Comparison of ENCODE assay signal across 1 cellular context in the genomic region with DNA sequence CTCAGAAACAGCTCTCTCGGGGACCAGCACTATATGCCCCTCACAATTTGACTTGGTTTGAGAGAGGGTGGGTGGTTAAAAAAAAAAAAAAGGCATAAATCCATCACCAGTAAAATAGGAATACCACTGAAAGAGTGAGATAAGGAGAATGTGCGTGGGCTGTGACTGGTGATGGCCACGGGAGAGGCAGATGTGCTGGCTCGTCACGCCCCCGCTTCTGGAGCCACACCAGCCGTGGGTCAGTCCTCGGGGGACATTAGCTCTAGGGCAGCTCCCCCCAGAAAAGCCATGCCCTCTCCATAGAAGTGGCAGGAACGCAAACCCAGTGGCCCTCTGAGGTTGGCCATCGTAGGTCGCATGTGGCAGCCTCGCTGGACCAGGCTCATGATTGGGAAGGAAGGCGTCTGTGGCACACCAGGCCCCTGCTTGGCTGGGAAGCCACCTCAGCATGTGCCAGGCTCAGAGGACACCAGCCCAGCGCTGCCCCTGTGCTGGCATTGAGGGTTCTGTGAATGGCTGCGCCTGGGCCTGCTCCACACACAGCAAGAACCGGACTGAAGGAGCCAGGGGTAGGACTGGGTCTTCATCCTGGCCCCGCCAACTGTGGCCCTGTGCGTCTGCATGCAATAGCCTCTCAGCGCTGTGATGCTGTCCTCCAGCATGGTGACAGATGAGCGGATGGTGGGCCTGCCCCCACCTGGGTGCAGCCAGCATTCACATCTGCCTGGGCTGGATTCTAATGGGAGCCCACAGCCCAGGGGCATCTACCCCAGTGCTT.
TF ChIP-seq lines count a peak whose summit lies in the region.

No MANE protein-coding gene starts in this region.

TF ChIP-seq in K562, 482 proteins besides CTCF, POLR2A, EP300 and RAD21 (continued from another document and continues in another):
- TF ChIP-seq ZNF318 (IDR thresholded peaks at IDR 0.05; ENCODE audit: borderline replicate concordance in 1 of 2, low read depth in 1 of 2) (no peak), CBFA2T3 (IDR thresholded peaks at IDR 0.05) (peak; percentile 86), ZNF239 (CRISPR knock-in tag; IDR thresholded peaks at IDR 0.05) (no peak), ARID1B (IDR thresholded peaks at IDR 0.05) (peak; percentile 38; the same call in 1 of the 2 replicates), ATF2 (CRISPR knock-in tag; IDR thresholded peaks at IDR 0.05) (no peak), HDAC8 (tag; IDR thresholded peaks at IDR 0.05) (no peak), TBP (optimal IDR thresholded peaks at IDR 0.05; ENCODE audit: low read depth, low read length) (no peak), RBM22 (IDR thresholded peaks at IDR 0.05; ENCODE audit: low read depth, low read length, poor library complexity, severe bottlenecking) (no peak), CHD4 (IDR thresholded peaks at IDR 0.05; ENCODE audit: insufficient read depth, insufficient replicate concordance, low read depth, low read length, poor library complexity, severe bottlenecking) (no peak), RFX1 (IDR thresholded peaks at IDR 0.05) (no peak), HCFC1 (IDR thresholded peaks at IDR 0.05; ENCODE audit: low read depth, low read length) (no peak), ZKSCAN8 (CRISPR knock-in tag; IDR thresholded peaks at IDR 0.05) (no peak), RFX5 (IDR thresholded peaks at IDR 0.05; ENCODE audit: low read depth, low read length) (no peak), GATA2 (CRISPR knock-in tag; IDR thresholded peaks at IDR 0.05) (no peak), RBM25 (IDR thresholded peaks at IDR 0.05; ENCODE audit: low read depth, low read length, severe bottlenecking) (no peak), ZNF785 (CRISPR knock-in tag; IDR thresholded peaks at IDR 0.05) (no peak), HLTF (IDR thresholded peaks at IDR 0.05) (no peak), ETV5 (CRISPR knock-in tag; IDR thresholded peaks at IDR 0.05; ENCODE audit: low read depth) (no peak), ZNF174 (CRISPR knock-in tag; IDR thresholded peaks at IDR 0.05) (no peak), TFE3 (CRISPR knock-in tag; IDR thresholded peaks at IDR 0.05) (no peak), ZNF668 (CRISPR knock-in tag; IDR thresholded peaks at IDR 0.05) (no peak), PBX2 (CRISPR knock-in tag; IDR thresholded peaks at IDR 0.05; ENCODE audit: low read depth) (no peak), PBX2 (tag; conservative IDR thresholded peaks at IDR 0.05; ENCODE audit: low read depth) (peak; percentile 56), ZC3H8 (IDR thresholded peaks at IDR 0.05) (no peak), FOXM1 (IDR thresholded peaks at IDR 0.05; ENCODE audit: low read depth) (no peak), FOXM1 (CRISPR knock-in tag; IDR thresholded peaks at IDR 0.05; ENCODE audit: low read depth) (no peak), ZNF655 (CRISPR knock-in tag; IDR thresholded peaks at IDR 0.05) (no peak), KLF13 (tag; IDR thresholded peaks at IDR 0.05; ENCODE audit: borderline replicate concordance, low read depth) (no peak), HDGF (IDR thresholded peaks at IDR 0.05) (no peak), ZNF551 (CRISPR knock-in tag; IDR thresholded peaks at IDR 0.05) (no peak), HEY1 (CRISPR knock-in tag; IDR thresholded peaks at IDR 0.05; ENCODE audit: borderline replicate concordance) (no peak), MEIS2 (IDR thresholded peaks at IDR 0.05; ENCODE audit: partially characterized antibody) (peak; percentile 74), BRD9 (IDR thresholded peaks at IDR 0.05; ENCODE audit: low read depth, partially characterized antibody) (no peak), CBFA2T2 (conservative IDR thresholded peaks at IDR 0.05) (peak; percentile 75)
- TF ChIP-seq, protein P1, sequence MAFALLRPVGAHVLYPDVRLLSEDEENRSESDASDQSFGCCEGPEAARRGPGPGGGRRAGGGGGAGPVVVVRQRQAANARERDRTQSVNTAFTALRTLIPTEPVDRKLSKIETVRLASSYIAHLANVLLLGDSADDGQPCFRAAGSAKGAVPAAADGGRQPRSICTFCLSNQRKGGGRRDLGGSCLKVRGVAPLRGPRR (CRISPR knock-in tag; IDR thresholded peaks at IDR 0.05), result no peak
- TF ChIP-seq, protein P2, sequence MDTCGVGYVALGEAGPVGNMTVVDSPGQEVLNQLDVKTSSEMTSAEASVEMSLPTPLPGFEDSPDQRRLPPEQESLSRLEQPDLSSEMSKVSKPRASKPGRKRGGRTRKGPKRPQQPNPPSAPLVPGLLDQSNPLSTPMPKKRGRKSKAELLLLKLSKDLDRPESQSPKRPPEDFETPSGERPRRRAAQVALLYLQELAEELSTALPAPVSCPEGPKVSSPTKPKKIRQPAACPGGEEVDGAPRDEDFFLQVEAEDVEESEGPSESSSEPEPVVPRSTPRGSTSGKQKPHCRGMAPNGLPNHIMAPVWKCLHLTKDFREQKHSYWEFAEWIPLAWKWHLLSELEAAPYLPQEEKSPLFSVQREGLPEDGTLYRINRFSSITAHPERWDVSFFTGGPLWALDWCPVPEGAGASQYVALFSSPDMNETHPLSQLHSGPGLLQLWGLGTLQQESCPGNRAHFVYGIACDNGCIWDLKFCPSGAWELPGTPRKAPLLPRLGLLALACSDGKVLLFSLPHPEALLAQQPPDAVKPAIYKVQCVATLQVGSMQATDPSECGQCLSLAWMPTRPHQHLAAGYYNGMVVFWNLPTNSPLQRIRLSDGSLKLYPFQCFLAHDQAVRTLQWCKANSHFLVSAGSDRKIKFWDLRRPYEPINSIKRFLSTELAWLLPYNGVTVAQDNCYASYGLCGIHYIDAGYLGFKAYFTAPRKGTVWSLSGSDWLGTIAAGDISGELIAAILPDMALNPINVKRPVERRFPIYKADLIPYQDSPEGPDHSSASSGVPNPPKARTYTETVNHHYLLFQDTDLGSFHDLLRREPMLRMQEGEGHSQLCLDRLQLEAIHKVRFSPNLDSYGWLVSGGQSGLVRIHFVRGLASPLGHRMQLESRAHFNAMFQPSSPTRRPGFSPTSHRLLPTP (IDR thresholded peaks at IDR 0.05; ENCODE audit: borderline replicate concordance, extremely low read depth, insufficient read length), result no peak
- TF ChIP-seq, protein P3, sequence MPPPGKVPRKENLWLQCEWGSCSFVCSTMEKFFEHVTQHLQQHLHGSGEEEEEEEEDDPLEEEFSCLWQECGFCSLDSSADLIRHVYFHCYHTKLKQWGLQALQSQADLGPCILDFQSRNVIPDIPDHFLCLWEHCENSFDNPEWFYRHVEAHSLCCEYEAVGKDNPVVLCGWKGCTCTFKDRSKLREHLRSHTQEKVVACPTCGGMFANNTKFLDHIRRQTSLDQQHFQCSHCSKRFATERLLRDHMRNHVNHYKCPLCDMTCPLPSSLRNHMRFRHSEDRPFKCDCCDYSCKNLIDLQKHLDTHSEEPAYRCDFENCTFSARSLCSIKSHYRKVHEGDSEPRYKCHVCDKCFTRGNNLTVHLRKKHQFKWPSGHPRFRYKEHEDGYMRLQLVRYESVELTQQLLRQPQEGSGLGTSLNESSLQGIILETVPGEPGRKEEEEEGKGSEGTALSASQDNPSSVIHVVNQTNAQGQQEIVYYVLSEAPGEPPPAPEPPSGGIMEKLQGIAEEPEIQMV (tag; conservative IDR thresholded peaks at IDR 0.05; ENCODE audit: low read depth), result no peak
